In the genomic region with DNA sequence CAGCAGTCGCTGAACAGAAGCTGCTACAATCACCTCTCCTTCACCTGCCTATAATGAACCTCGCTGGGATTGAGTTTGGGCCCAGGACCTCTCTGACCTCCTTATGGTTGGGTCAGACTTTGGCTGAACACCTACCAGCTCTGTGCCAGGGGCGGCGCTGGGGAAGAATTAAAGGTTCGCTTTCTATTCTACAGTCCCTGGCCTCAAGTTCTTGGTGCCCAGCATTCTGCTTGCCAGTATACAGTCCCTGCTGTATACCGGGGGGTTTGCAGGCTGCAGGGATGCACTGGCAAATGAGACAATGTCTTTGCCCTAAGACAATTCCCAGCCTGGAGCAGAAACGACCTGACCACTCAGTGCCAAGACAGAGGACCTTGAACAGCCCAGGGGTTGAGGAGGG, we compare ENCODE assay signal across 8 cellular contexts. TPM values are rescaled to one million over a fixed set of nuclear protein-coding genes. Genes with fewer than 3 reads are reported as not detected.
DNase-seq lines count a peak whose midpoint lies in the region; FAIRE-seq and TF ChIP-seq lines count a peak whose summit lies in the region.

No MANE protein-coding gene starts in this region.

- POLR2A ChIA-PET in HEK293 (lab: Yijun Ruan, JAX), result interaction anchor here (0.6 kb wide), 1 partner anchor 13 kb away, joined by 3 read pairs; no protein-coding TSS in a partner anchor

- peaks cover 14% of the 10 kb centered on the region for H3K27me3 ChIP-seq in astrocyte (ENCODE audit: insufficient read depth, low read length)
- no peaks in the 10 kb centered on the region for H3K27me3 ChIP-seq in mononuclear cell (ENCODE audit: insufficient read depth, low read length)

- no peaks in the 10 kb centered on the region for H3K9me3 ChIP-seq in HEK293 (ENCODE audit: control insufficient read depth, insufficient read depth, low read depth, low read length)
- no peaks in the 10 kb centered on the region for H3K9me3 ChIP-seq in astrocyte (ENCODE audit: insufficient read depth, low read depth, low read length)
- H3K9me3 ChIP-seq in mononuclear cell (ENCODE audit: low read depth, low read length), result no peaks in the 10 kb centered on the region

- H2AFZ ChIP-seq in astrocyte (ENCODE audit: low read depth, low read length), result peak overlapping the region; percentile 80

- H3K9ac ChIP-seq in astrocyte (ENCODE audit: low read length), result peak overlapping the region; percentile 33

- H3K4me2 ChIP-seq in astrocyte (ENCODE audit: low read length), result peak overlapping the region; percentile 82

- no peaks in the 10 kb centered on the region for H3K36me3 Mint-ChIP-seq in astrocyte (ENCODE audit: low read depth, unreplicated experiment)

- H3K4me1 Mint-ChIP-seq in astrocyte (ENCODE audit: low read depth, unreplicated experiment), result no peaks in the 10 kb centered on the region

- peaks cover 15% of the 10 kb centered on the region for H3K27me3 Mint-ChIP-seq in astrocyte (ENCODE audit: low read depth, unreplicated experiment)

- H3K4me3 ChIP-seq in HEK293 (ENCODE audit: low read depth, low read length) (peak overlapping the region; percentile 80), astrocyte (ENCODE audit: insufficient read depth, low read depth, low read length) (peak overlapping the region; percentile 74), mononuclear cell (ENCODE audit: low read length) (peak overlapping the region; percentile 56)

- no peak overlapping the region for H3K27ac Mint-ChIP-seq in astrocyte (ENCODE audit: unreplicated experiment)

- CTCF ChIA-PET in HEK293 (lab: Yijun Ruan, JAX), result interaction anchor here (0.5 to 1.6 kb wide), 9 partner anchors 9 to 176 kb away, joined by 3 to 5 read pairs (median 4); no protein-coding TSS in a partner anchor

- peak overlapping the region; percentile 74 for H3K4me3 Mint-ChIP-seq in astrocyte (ENCODE audit: unreplicated experiment)

- H3K9me3 Mint-ChIP-seq in astrocyte (ENCODE audit: unreplicated experiment), result no peaks in the 10 kb centered on the region

- H3K27ac ChIP-seq in 22Rv1 (peak overlapping the region; percentile 71), HEK293 (ENCODE audit: extremely low read depth, low read depth, low read length) (peak overlapping the region; percentile 64; the same call in 1 of the 2 replicates), astrocyte (ENCODE audit: low read depth, low read length) (no peak overlapping the region)

- DNase-seq in astrocyte (ENCODE audit: low read depth) (no peak), NAMALWA (ENCODE audit: low spot score) (no peak), SK-N-DZ (ENCODE audit: low spot score) (no peak), LoVo (ENCODE audit: low spot score) (no peak)
- DNase-seq in stimulated activated CD4-positive, alpha-beta T cell treated with anti-CD3 and anti-CD28 coated beads, Interleukin-1b, Interleukin-23, amount 100 ng/mL, for 48 hours, result no peak

- TF ChIP-seq CTCF in 22Rv1 (IDR thresholded peaks at IDR 0.05) (no peak), HEK293 (tag by site-specific recombination; IDR thresholded peaks at IDR 0.05) (no peak), astrocyte (IDR thresholded peaks at IDR 0.05; ENCODE audit: insufficient read depth, low read depth, low read length) (no peak)

- H3K4me1 ChIP-seq in HEK293 (ENCODE audit: control insufficient read depth, insufficient read depth, low read length) (no peaks in the 10 kb centered on the region), astrocyte (ENCODE audit: insufficient read depth, low read length) (peaks cover 3% of the 10 kb centered on the region), mononuclear cell (ENCODE audit: insufficient read depth, low read length) (peaks cover 23% of the 10 kb centered on the region)

- no peaks in the 10 kb centered on the region for H3K79me2 ChIP-seq in astrocyte (ENCODE audit: insufficient read depth, low read length)

- H3K36me3 ChIP-seq in HEK293 (ENCODE audit: control insufficient read depth in 2 of 2, insufficient read depth in 1 of 2, low read length in 2 of 2) (no peaks in the 10 kb centered on the region), astrocyte (ENCODE audit: insufficient read depth, low read length) (no peaks in the 10 kb centered on the region)

- H4K20me1 ChIP-seq in astrocyte (ENCODE audit: insufficient read depth, low read length), result peaks cover 16% of the 10 kb centered on the region

- FAIRE-seq in astrocyte (lab: Jason Lieb, UNC), result no peak

TF ChIP-seq in HEK293, 187 proteins besides CTCF, POLR2A, EP300 and RAD21:
- TF ChIP-seq KLF10 (tag by site-specific recombination; IDR thresholded peaks at IDR 0.05) (no peak), ZNF10 (tag by site-specific recombination; IDR thresholded peaks at IDR 0.05) (0 out of 2 replicates have a peak, but pooled peaks have one; percentile 31)

RNA-seq across cellular contexts. Expression of gene STRBP, which starts 0.9 kb away (rescaled TPM):
- 11.4 and 13.1 TPM in 2 replicates for total RNA-seq in astrocyte
- 13.6 TPM for total RNA-seq in mononuclear cell
- polyA plus RNA-seq in SK-N-DZ (2014; cell fraction: cytosol; rRNA removed), result 36.8 and 43.3 TPM in 2 replicates
- polyA plus RNA-seq in SK-N-DZ (2014; cell fraction: nucleus; rRNA removed), result 22.3 and 30.0 TPM in 2 replicates
